ENCODE assay signal across 16 cellular contexts in genomic region chr1:173886746-173887611, GRCh38. TPM values are rescaled to one million over a fixed set of nuclear protein-coding genes. Genes with fewer than 3 reads are reported as not detected.
DNase-seq lines count a peak whose midpoint lies in the region; ATAC-seq and TF ChIP-seq lines count a peak whose summit lies in the region.
"Had no signal": no experiment of that assay in that cellular context is flagged by ENCODE, and none has a peak within 500 bp of the region (broad histone marks: within the 10 kb centered on the region; RNA-seq: fewer than 3 reads in every experiment).

No MANE protein-coding gene starts in this region.

- H3K36me3 ChIP-seq in endodermal cell (ENCODE audit: control insufficient read depth, insufficient read depth, low read length) (peaks cover 40% of the 10 kb centered on the region), right atrium auricular region (peaks cover 18% of the 10 kb centered on the region)

- H3K4me1 ChIP-seq in endodermal cell (ENCODE audit: control insufficient read depth, insufficient read depth, low read length): no peaks in the 10 kb centered on the region
- no peaks in the 10 kb centered on the region for H3K4me1 ChIP-seq in right atrium auricular region
- H3K4me1 ChIP-seq: Peyer's patch had no signal

- 90 to 100% methylated on average over 1 to 4 of the region's 4 CpGs for WGBS in endodermal cell (ENCODE audit: insufficient coverage in 1 of 2, insufficient read length in 1 of 2), 2 experiments

- no peaks in the 10 kb centered on the region for H3K27me3 Mint-ChIP-seq in activated CD4-positive, alpha-beta T cell treated with anti-CD3 and anti-CD28 coated beads for 36 hours
- H3K27me3 Mint-ChIP-seq in activated naive CD8-positive, alpha-beta T cell treated with anti-CD3 and anti-CD28 coated beads, Interleukin-2, amount 10 ng/mL, durations not matched to agents 7 days and 5 days: no peaks in the 10 kb centered on the region
- no peaks in the 10 kb centered on the region for H3K27me3 Mint-ChIP-seq in activated naive CD8-positive, alpha-beta T cell treated with anti-CD3 and anti-CD28 coated beads, Interleukin-2, amount 50 U/mL, for 24 hours
- no peaks in the 10 kb centered on the region for H3K27me3 Mint-ChIP-seq in endodermal cell (ENCODE audit: insufficient read depth)

- peaks cover 41% of the 10 kb centered on the region for H3K36me3 Mint-ChIP-seq in activated CD4-positive, alpha-beta T cell treated with anti-CD3 and anti-CD28 coated beads for 36 hours (ENCODE audit: low read depth)
- peaks cover 36% of the 10 kb centered on the region for H3K36me3 Mint-ChIP-seq in activated naive CD8-positive, alpha-beta T cell treated with anti-CD3 and anti-CD28 coated beads, Interleukin-2, amount 10 ng/mL, durations not matched to agents 7 days and 5 days
- H3K36me3 Mint-ChIP-seq in activated naive CD8-positive, alpha-beta T cell treated with anti-CD3 and anti-CD28 coated beads, Interleukin-2, amount 50 U/mL, for 24 hours (ENCODE audit: low read depth): peaks cover 36% of the 10 kb centered on the region
- H3K36me3 Mint-ChIP-seq in endodermal cell (ENCODE audit: low read depth): peaks cover 19% of the 10 kb centered on the region
- H3K36me3 Mint-ChIP-seq in stimulated activated effector memory CD8-positive, alpha-beta T cell treated with anti-CD3 and anti-CD28 coated beads, Interleukin-12 subunit alpha, Interleukin-12 subunit beta, amount 100 ng/mL, for 72 hours: peaks cover 19% of the 10 kb centered on the region

- peak; percentile 39 for ATAC-seq in activated CD4-positive, alpha-beta T cell treated with anti-CD3 and anti-CD28 coated beads for 36 hours
- no peak for ATAC-seq in activated naive CD8-positive, alpha-beta T cell treated with anti-CD3 and anti-CD28 coated beads, Interleukin-2, amount 10 ng/mL, durations not matched to agents 7 days and 5 days (ENCODE audit: low read depth)
- no peak for ATAC-seq in activated naive CD8-positive, alpha-beta T cell treated with anti-CD3 and anti-CD28 coated beads, Interleukin-2, amount 50 U/mL, for 24 hours
- no peak for ATAC-seq in stimulated activated effector memory CD8-positive, alpha-beta T cell treated with anti-CD3 and anti-CD28 coated beads, Interleukin-12 subunit alpha, Interleukin-12 subunit beta, amount 100 ng/mL, for 72 hours
- ATAC-seq: HCT116 had no signal

- no peaks in the 10 kb centered on the region for H3K9me3 Mint-ChIP-seq in activated CD4-positive, alpha-beta T cell treated with anti-CD3 and anti-CD28 coated beads for 36 hours (ENCODE audit: low read depth)
- H3K9me3 Mint-ChIP-seq in activated naive CD8-positive, alpha-beta T cell treated with anti-CD3 and anti-CD28 coated beads, Interleukin-2, amount 10 ng/mL, durations not matched to agents 7 days and 5 days: no peaks in the 10 kb centered on the region
- no peaks in the 10 kb centered on the region for H3K9me3 Mint-ChIP-seq in activated naive CD8-positive, alpha-beta T cell treated with anti-CD3 and anti-CD28 coated beads, Interleukin-2, amount 50 U/mL, for 24 hours
- no peaks in the 10 kb centered on the region for H3K9me3 Mint-ChIP-seq in endodermal cell
- no peaks in the 10 kb centered on the region for H3K9me3 Mint-ChIP-seq in stimulated activated effector memory CD8-positive, alpha-beta T cell treated with anti-CD3 and anti-CD28 coated beads, Interleukin-12 subunit alpha, Interleukin-12 subunit beta, amount 100 ng/mL, for 72 hours

- no peak overlapping the region for H3K9ac ChIP-seq in endodermal cell (ENCODE audit: extremely low read depth, low read length, poor library complexity, severe bottlenecking)

- DNase-seq in activated CD4-positive, alpha-beta T cell treated with anti-CD3 and anti-CD28 coated beads for 36 hours: no peak
- DNase-seq in activated CD4-positive, alpha-beta T cell treated with anti-CD3 and anti-CD28 coated beads for 1 hour: no peak
- DNase-seq in activated naive CD8-positive, alpha-beta T cell treated with anti-CD3 and anti-CD28 coated beads, Interleukin-2, amount 10 ng/mL, durations not matched to agents 7 days and 5 days: no peak
- no peak for DNase-seq in activated naive CD8-positive, alpha-beta T cell treated with anti-CD3 and anti-CD28 coated beads, Interleukin-2, amount 50 U/mL, for 24 hours
- no peak for DNase-seq in endodermal cell
- DNase-seq in stimulated activated effector memory CD8-positive, alpha-beta T cell treated with anti-CD3 and anti-CD28 coated beads, Interleukin-12 subunit alpha, Interleukin-12 subunit beta, amount 100 ng/mL, for 72 hours (ENCODE audit: low spot score in 2 of 2): no peak
- DNase-seq in NCI-H1105 (lab: John Stamatoyannopoulos, UW): no peak
- no peak for DNase-seq in right atrium auricular region (ENCODE audit: low spot score)
- DNase-seq: AML-193, Caco-2, Kasumi-1, NCI-H1092 treated with DMSO at 0.1 percent for 48 hours, Peyer's patch had no signal

- intact Hi-C loops in activated CD4-positive, alpha-beta T cell treated with anti-CD3 and anti-CD28 coated beads for 36 hours (cut with DNase I, micrococcal nuclease): no loop called here

- H3K27me3 ChIP-seq in endodermal cell (ENCODE audit: control insufficient read depth, insufficient read depth, low read length, poor library complexity, severe bottlenecking) (no peaks in the 10 kb centered on the region), right atrium auricular region (no peaks in the 10 kb centered on the region)
- H3K27me3 ChIP-seq: Peyer's patch had no signal

- H3K4me3 ChIP-seq in endodermal cell (ENCODE audit: low read length) (no peak overlapping the region), right atrium auricular region (no peak overlapping the region)
- H3K4me3 ChIP-seq: Peyer's patch had no signal

- no peak for TF ChIP-seq CTCF in endodermal cell (conservative IDR thresholded peaks at IDR 0.05)
- no peak for TF ChIP-seq CTCF in right atrium auricular region (IDR thresholded peaks at IDR 0.05)

- CTCF ChIA-PET in activated CD4-positive, alpha-beta T cell treated with anti-CD3 and anti-CD28 coated beads for 36 hours (lab: Charles Lee): interaction anchor here (0.7 to 1.0 kb wide), 2 partner anchors 18 to 466 kb away, joined by 3 read pairs; no protein-coding TSS in a partner anchor

- POLR2A ChIA-PET in activated CD4-positive, alpha-beta T cell treated with anti-CD3 and anti-CD28 coated beads for 36 hours (lab: Charles Lee): interaction anchor here (1.2 kb wide), 1 partner anchor 19 kb away, joined by 6 read pairs; the partner anchor contains the start of gene ZBTB37
- POLR2A ChIA-PET in activated naive CD8-positive, alpha-beta T cell treated with anti-CD3 and anti-CD28 coated beads, Interleukin-2, amount 10 ng/mL, durations not matched to agents 7 days and 5 days (lab: Charles Lee): no interaction called here

- H3K27ac ChIP-seq in endodermal cell (ENCODE audit: low read depth, low read length) (no peak overlapping the region), right atrium auricular region (no peak overlapping the region)
- H3K27ac ChIP-seq: 22Rv1, C4-2B, Peyer's patch had no signal

- H3K4me1 Mint-ChIP-seq in activated CD4-positive, alpha-beta T cell treated with anti-CD3 and anti-CD28 coated beads for 36 hours: peaks cover 22% of the 10 kb centered on the region
- peaks cover 7% of the 10 kb centered on the region for H3K4me1 Mint-ChIP-seq in activated naive CD8-positive, alpha-beta T cell treated with anti-CD3 and anti-CD28 coated beads, Interleukin-2, amount 10 ng/mL, durations not matched to agents 7 days and 5 days
- H3K4me1 Mint-ChIP-seq in activated naive CD8-positive, alpha-beta T cell treated with anti-CD3 and anti-CD28 coated beads, Interleukin-2, amount 50 U/mL, for 24 hours: peaks cover 17% of the 10 kb centered on the region
- H3K4me1 Mint-ChIP-seq in endodermal cell: no peaks in the 10 kb centered on the region
- H3K4me1 Mint-ChIP-seq in stimulated activated effector memory CD8-positive, alpha-beta T cell treated with anti-CD3 and anti-CD28 coated beads, Interleukin-12 subunit alpha, Interleukin-12 subunit beta, amount 100 ng/mL, for 72 hours: peaks cover 15% of the 10 kb centered on the region

- peak overlapping the region; percentile 33 for H3K27ac Mint-ChIP-seq in activated CD4-positive, alpha-beta T cell treated with anti-CD3 and anti-CD28 coated beads for 36 hours
- H3K27ac Mint-ChIP-seq in activated naive CD8-positive, alpha-beta T cell treated with anti-CD3 and anti-CD28 coated beads, Interleukin-2, amount 10 ng/mL, durations not matched to agents 7 days and 5 days: peak overlapping the region; percentile 50
- H3K27ac Mint-ChIP-seq in activated naive CD8-positive, alpha-beta T cell treated with anti-CD3 and anti-CD28 coated beads, Interleukin-2, amount 50 U/mL, for 24 hours: no peak overlapping the region
- peak overlapping the region; percentile 7 for H3K27ac Mint-ChIP-seq in endodermal cell
- peak overlapping the region; percentile 79 for H3K27ac Mint-ChIP-seq in stimulated activated effector memory CD8-positive, alpha-beta T cell treated with anti-CD3 and anti-CD28 coated beads, Interleukin-12 subunit alpha, Interleukin-12 subunit beta, amount 100 ng/mL, for 72 hours

- H3K9me3 ChIP-seq in endodermal cell (ENCODE audit: control insufficient read depth, low read length) (no peaks in the 10 kb centered on the region), right atrium auricular region (no peaks in the 10 kb centered on the region)
- H3K9me3 ChIP-seq: Caco-2, Peyer's patch had no signal

- H3K4me3 Mint-ChIP-seq in activated CD4-positive, alpha-beta T cell treated with anti-CD3 and anti-CD28 coated beads for 36 hours: no peak overlapping the region
- no peak overlapping the region for H3K4me3 Mint-ChIP-seq in activated naive CD8-positive, alpha-beta T cell treated with anti-CD3 and anti-CD28 coated beads, Interleukin-2, amount 10 ng/mL, durations not matched to agents 7 days and 5 days
- H3K4me3 Mint-ChIP-seq in activated naive CD8-positive, alpha-beta T cell treated with anti-CD3 and anti-CD28 coated beads, Interleukin-2, amount 50 U/mL, for 24 hours: no peak overlapping the region
- no peak overlapping the region for H3K4me3 Mint-ChIP-seq in endodermal cell
- H3K4me3 Mint-ChIP-seq in stimulated activated effector memory CD8-positive, alpha-beta T cell treated with anti-CD3 and anti-CD28 coated beads, Interleukin-12 subunit alpha, Interleukin-12 subunit beta, amount 100 ng/mL, for 72 hours: no peak overlapping the region

RNA-seq across cellular contexts. Expression of gene ZBTB37, which starts 18.8 kb away (rescaled TPM):
- 1 to 10 TPM; 7.7 to 7.9 TPM for total RNA-seq in activated CD4-positive, alpha-beta T cell treated with anti-CD3 and anti-CD28 coated beads for 36 hours
- total RNA-seq in activated naive CD8-positive, alpha-beta T cell treated with anti-CD3 and anti-CD28 coated beads, Interleukin-2, amount 10 ng/mL, durations not matched to agents 7 days and 5 days: 10 to 100 TPM; 16.2 to 16.4 TPM
- 10 to 100 TPM; 17.4 to 24.2 TPM for total RNA-seq in endodermal cell
- 5.3 TPM for polyA plus RNA-seq in endodermal cell (2013, experiment 1 of 2)
- 5.7 TPM for polyA plus RNA-seq in endodermal cell (2013, experiment 2 of 2)
- 1 to 10 TPM; 5.8 to 8.8 TPM for total RNA-seq in right atrium auricular region

RNA-seq across cellular contexts. Expression of gene GAS5, which starts 19.2 kb away (rescaled TPM):
- 1,000 to 10,000 TPM in 1 of 2 experiments, 100 to 1,000 TPM in 1; 878 to 1,203 TPM for total RNA-seq in activated CD4-positive, alpha-beta T cell treated with anti-CD3 and anti-CD28 coated beads for 36 hours
- 100 to 1,000 TPM; 421 to 434 TPM for total RNA-seq in activated naive CD8-positive, alpha-beta T cell treated with anti-CD3 and anti-CD28 coated beads, Interleukin-2, amount 10 ng/mL, durations not matched to agents 7 days and 5 days
- total RNA-seq in endodermal cell (100 to 1,000 TPM; 456 to 587 TPM), right atrium auricular region (100 to 1,000 TPM in 1 of 2 donors, 10 to 100 TPM in 1; 74.6 to 115 TPM)
- polyA plus RNA-seq in endodermal cell (2013, experiment 1 of 2): 486 TPM
- polyA plus RNA-seq in endodermal cell (2013, experiment 2 of 2): 422 TPM

RNA-seq across cellular contexts. Expression of gene SERPINC1, which starts 30.1 kb away (rescaled TPM):
- under 1 TPM in 1 of 2 experiments, not detected in 1; 0.25 TPM for total RNA-seq in activated CD4-positive, alpha-beta T cell treated with anti-CD3 and anti-CD28 coated beads for 36 hours
- total RNA-seq in activated naive CD8-positive, alpha-beta T cell treated with anti-CD3 and anti-CD28 coated beads, Interleukin-2, amount 10 ng/mL, durations not matched to agents 7 days and 5 days: not detected
- total RNA-seq in endodermal cell (not detected), right atrium auricular region (under 1 TPM in 1 of 2 donors, not detected in 1; 0.31 TPM)
- not detected for polyA plus RNA-seq in endodermal cell (2013, experiment 1 of 2)
- polyA plus RNA-seq in endodermal cell (2013, experiment 2 of 2): not detected
- total RNA-seq: Peyer's patch had no signal
